ENCODE assay signal across 25 cellular contexts in the genomic region with DNA sequence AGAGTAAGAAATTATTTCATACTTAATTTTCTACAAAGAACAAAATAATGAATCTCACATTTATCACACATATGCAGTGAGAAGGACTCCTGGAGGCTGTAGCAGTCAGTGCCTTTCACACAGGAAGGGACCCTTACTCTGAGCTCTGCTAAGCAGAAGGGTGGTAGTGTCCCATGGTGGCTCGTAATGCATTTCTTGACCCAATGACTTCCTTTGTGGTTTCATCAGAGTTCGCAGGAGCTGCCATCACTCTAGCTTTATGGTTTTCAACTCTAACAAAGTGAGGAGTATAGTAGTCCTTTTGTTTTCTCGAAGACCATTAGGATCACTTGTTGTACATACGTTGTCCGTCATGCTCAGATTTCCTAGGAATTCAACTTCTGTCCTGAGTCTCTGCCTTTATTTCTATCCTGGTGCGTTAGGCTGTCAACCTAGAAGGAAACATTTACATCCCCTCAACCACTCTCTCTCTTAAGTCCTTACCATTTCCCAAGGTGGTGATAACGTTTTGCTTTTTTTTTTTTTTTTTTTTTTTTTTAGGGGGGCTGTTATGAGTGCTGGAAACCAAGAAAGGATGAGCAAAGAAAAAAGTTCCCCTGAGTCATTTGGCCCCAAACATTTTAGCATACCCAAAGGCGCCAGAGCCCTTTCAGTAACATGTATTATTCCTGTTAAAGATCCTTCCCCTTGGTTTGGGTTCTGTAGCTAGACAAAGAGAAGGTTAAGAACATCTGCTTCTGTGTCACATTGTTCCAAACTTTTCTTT. TPM values are rescaled to one million over a fixed set of nuclear protein-coding genes. Genes with fewer than 3 reads are reported as not detected.
A peak's percentile ranks its signal among the peaks of the same experiment; 100 is the strongest.
DNase-seq lines count a peak whose midpoint lies in the region; ATAC-seq, FAIRE-seq and TF ChIP-seq lines count a peak whose summit lies in the region.
"Had no signal": no experiment of that assay in that cellular context is flagged by ENCODE, and none has a peak within 500 bp of the region (broad histone marks: within the 10 kb centered on the region; RNA-seq: fewer than 3 reads in every experiment).

No MANE protein-coding gene starts in this region.

- no peaks in the 10 kb centered on the region for H3K79me2 ChIP-seq in OCI-LY7 (ENCODE audit: insufficient read depth, low read depth, low read length)

- H3K4me3 ChIP-seq in OCI-LY7 (ENCODE audit: low read depth, low read length, poor library complexity, severe bottlenecking) (no peak overlapping the region), heart right ventricle (no peak overlapping the region)
- H3K4me3 ChIP-seq: cardiac muscle cell, MG63, right atrium auricular region, suprapubic skin, vagina had no signal

- no TSS peak for BruUV-seq in OCI-LY7 (replicated peaks; lab: Mats Ljungman, UMichigan)

- DNase-seq in activated gamma-delta T cell treated with Interleukin-2 at 50 U/mL for 16 hours (peak; percentile 24), activated gamma-delta T cell (lab: John Stamatoyannopoulos, UW) (no peak), OCI-LY7 (ENCODE audit: low spot score) (peak; percentile 50), urothelium cell line (ENCODE audit: low spot score) (no peak), D341Med (ENCODE audit: low spot score) (no peak), heart right ventricle (no peak)
- peak in 1 of 2 donors; percentile 16 for DNase-seq in central memory CD8-positive, alpha-beta T cell (ENCODE audit: low spot score in 2 of 2)
- no peak for DNase-seq in stimulated activated naive CD8-positive, alpha-beta T cell treated with anti-CD3 and anti-CD28 coated beads, Interleukin-15, Interleukin-2, amounts not matched to agents 100 U/mL and 50 U/mL, for 24 hours
- DNase-seq: activated B cell treated with CpG ODN at 0.5 μM for 24 hours; activated effector memory CD4-positive, alpha-beta T cell treated with Interleukin-2 at 50 U/mL for 16 hours; H7; head of caudate nucleus; left colon; mesendoderm; MG63; NCI-H524 treated with DMSO at 0.1 percent for 48 hours; T-helper 9 cell had no signal

- CTCF ChIA-PET in OCI-LY7 (lab: Charles Lee; ENCODE audit: unreplicated experiment), result no interaction called here

- intact Hi-C loops in OCI-LY7 (cut with micrococcal nuclease; ENCODE audit: unreplicated experiment), result no loop called here
- intact Hi-C loops in heart right ventricle (cut with DNase I), result loop anchor here in 1 of 10 donors (5.0 kb wide), 1 partner anchor 307 kb away; no protein-coding TSS in a partner anchor

- peak overlapping the region; percentile 94 for H3K27ac Mint-ChIP-seq in central memory CD8-positive, alpha-beta T cell (ENCODE audit: low read depth)
- H3K27ac Mint-ChIP-seq: activated B cell treated with CpG ODN at 0.5 μM for 24 hours; dendritic cell treated with granulocyte-macrophage colony-stimulating factor and Interleukin-4, amounts not matched to agents 40 ng/mL and 50 ng/mL, for 4 days had no signal

- FAIRE-seq in urothelium cell line (lab: Jason Lieb, UNC), result no peak

- H3K9me3 ChIP-seq in OCI-LY7 (ENCODE audit: low read length), result peaks cover 18% of the 10 kb centered on the region
- peaks cover 0 to 4% (median 0%) of the 10 kb centered on the region in 11 donors for H3K9me3 ChIP-seq in heart right ventricle
- H3K9me3 ChIP-seq: MG63, right atrium auricular region, suprapubic skin, vagina had no signal

- H3K36me3 Mint-ChIP-seq in central memory CD8-positive, alpha-beta T cell (ENCODE audit: insufficient read depth), result no peaks in the 10 kb centered on the region
- H3K36me3 Mint-ChIP-seq: naive thymus-derived CD8-positive, alpha-beta T cell had no signal

- no peaks in the 10 kb centered on the region for H3K27me3 ChIP-seq in heart right ventricle
- H3K27me3 ChIP-seq: cardiac muscle cell, MG63, right atrium auricular region, suprapubic skin, vagina had no signal

- H3K9me2 ChIP-seq in OCI-LY7 (ENCODE audit: insufficient read depth, low read length), result no peaks in the 10 kb centered on the region

- peak overlapping the region; percentile 39 for H2AFZ ChIP-seq in OCI-LY7 (ENCODE audit: low read length)

- no peaks in the 10 kb centered on the region for H3K9me3 Mint-ChIP-seq in central memory CD8-positive, alpha-beta T cell
- H3K9me3 Mint-ChIP-seq: dendritic cell treated with granulocyte-macrophage colony-stimulating factor and Interleukin-4, amounts not matched to agents 40 ng/mL and 50 ng/mL, for 4 days had no signal

- H3K27me3 Mint-ChIP-seq in central memory CD8-positive, alpha-beta T cell, result no peaks in the 10 kb centered on the region

- peak overlapping the region; percentile 70 for H3K4me3 Mint-ChIP-seq in central memory CD8-positive, alpha-beta T cell
- H3K4me3 Mint-ChIP-seq: activated B cell treated with CpG ODN at 0.5 μM for 24 hours; dendritic cell treated with granulocyte-macrophage colony-stimulating factor and Interleukin-4, amounts not matched to agents 40 ng/mL and 50 ng/mL, for 4 days had no signal

- ATAC-seq in central memory CD8-positive, alpha-beta T cell (replicated peaks; ENCODE audit: extremely low read depth, poor library complexity, severe bottlenecking), result peak; percentile 68
- peak; percentile 73 for ATAC-seq in stimulated activated naive CD8-positive, alpha-beta T cell treated with anti-CD3 and anti-CD28 coated beads, Interleukin-15, Interleukin-2, amounts not matched to agents 100 U/mL and 50 U/mL, for 24 hours
- ATAC-seq in heart right ventricle, result no peak
- ATAC-seq: left colon; naive thymus-derived CD8-positive, alpha-beta T cell had no signal

- H3K4me1 Mint-ChIP-seq in central memory CD8-positive, alpha-beta T cell, result peaks cover 34% of the 10 kb centered on the region

- WGBS in heart right ventricle, 2 donors, result 68 to 71% methylated on average over 8 of the region's 8 CpGs

- H3K36me3 ChIP-seq in OCI-LY7 (ENCODE audit: insufficient read depth, low read length) (peaks cover 13% of the 10 kb centered on the region; the same call in 1 of the 2 replicates), heart right ventricle (peaks cover 0 to 3% (median 0%) of the 10 kb centered on the region in 9 donors)
- H3K36me3 ChIP-seq: cardiac muscle cell, MG63, right atrium auricular region, suprapubic skin, vagina had no signal

- no peaks in the 10 kb centered on the region for H4K20me1 ChIP-seq in OCI-LY7 (ENCODE audit: insufficient read depth, low read length)

- peaks cover 78% of the 10 kb centered on the region for H3K4me1 ChIP-seq in OCI-LY7 (ENCODE audit: insufficient read depth, low read length, poor library complexity, severe bottlenecking)
- H3K4me1 ChIP-seq in heart right ventricle, result no peaks in the 10 kb centered on the region
- H3K4me1 ChIP-seq: right atrium auricular region, suprapubic skin, vagina had no signal

- POLR2A ChIA-PET in OCI-LY7 (lab: Charles Lee), result interaction anchor here (0.6 to 2.1 kb wide), 5 partner anchors 8 to 1333 kb away, joined by 3 to 4 read pairs (median 3); no protein-coding TSS in a partner anchor

- 0 out of 2 replicates have a peak overlapping the region, but pooled peaks have one; percentile 20 for H3K4me2 ChIP-seq in OCI-LY7 (ENCODE audit: low read length)

- TF ChIP-seq CTCF in OCI-LY7 (conservative IDR thresholded peaks at IDR 0.05; ENCODE audit: low read length) (no peak), heart right ventricle (IDR thresholded peaks at IDR 0.05) (no peak)

- H3K27ac ChIP-seq in OCI-LY7 (ENCODE audit: low read depth, low read length, poor library complexity, severe bottlenecking), result peak overlapping the region; percentile 14
- no peak overlapping the region for H3K27ac ChIP-seq in heart right ventricle
- H3K27ac ChIP-seq: C4-2B, cardiac muscle cell, right atrium auricular region, RWPE1, suprapubic skin, vagina had no signal

RNA-seq across cellular contexts. Expression of a gene that starts 37.2 kb away (rescaled TPM):
- total RNA-seq in OCI-LY7 (2014; rRNA removed; shearing (Covaris generic)), result 34.2 and 40.7 TPM in 2 replicates
- total RNA-seq in OCI-LY7 (2022) (52.4 and 65.2 TPM in 2 replicates), heart right ventricle (100 to 1,000 TPM; 285 to 512 (median 413) TPM)
- 100 to 1,000 TPM; 111 to 177 TPM for polyA plus RNA-seq in heart right ventricle

RNA-seq across cellular contexts. Expression of a gene that starts 57.8 kb away (rescaled TPM):
- under 0.01 and 0.03 TPM in 2 replicates for total RNA-seq in OCI-LY7 (2014; rRNA removed; shearing (Covaris generic))
- total RNA-seq in OCI-LY7 (2022) (0.04 and 0.18 TPM in 2 replicates), heart right ventricle (1 to 10 TPM in 8 of 10 donors, under 1 TPM in 2; 0.81 to 5.7 (median 1.2) TPM)
- under 1 TPM; 0.22 to 0.59 TPM for polyA plus RNA-seq in heart right ventricle

Comparison
In these comparisons a context has a peak if more than half of its experiments do, and no peak if none do; other contexts are left out.
1. DNase-seq: peak in activated gamma-delta T cell treated with Interleukin-2 at 50 U/mL for 16 hours (single experiment) and OCI-LY7 (single experiment); none in activated gamma-delta T cell (single experiment), stimulated activated naive CD8-positive, alpha-beta T cell treated with anti-CD3 and anti-CD28 coated beads, Interleukin-15, Interleukin-2, amounts not matched to agents 100 U/mL and 50 U/mL, for 24 hours (single experiment), urothelium cell line (single experiment), D341Med (single experiment) and heart right ventricle (0 of 2).
2. ATAC-seq: peak in central memory CD8-positive, alpha-beta T cell (single experiment) and stimulated activated naive CD8-positive, alpha-beta T cell treated with anti-CD3 and anti-CD28 coated beads, Interleukin-15, Interleukin-2, amounts not matched to agents 100 U/mL and 50 U/mL, for 24 hours (single experiment); none in heart right ventricle (0 of 8).
3. RNA of a gene that starts 37.2 kb away (total RNA-seq): 285 to 512 TPM in heart right ventricle; 34.2 to 65.2 TPM in OCI-LY7; every median in the first group is over 4 times any median in the second.